Comparison of ENCODE assay signal across 11 cellular contexts in genomic region chr3:126102530-126102951, GRCh38. TPM values are rescaled to one million over a fixed set of nuclear protein-coding genes. Genes with fewer than 3 reads are reported as not detected.
DNase-seq lines count a peak whose midpoint lies in the region; ATAC-seq, FAIRE-seq and TF ChIP-seq lines count a peak whose summit lies in the region.
"Had no signal": no experiment of that assay in that cellular context is flagged by ENCODE, and none has a peak within 500 bp of the region (broad histone marks: within the 10 kb centered on the region; RNA-seq: fewer than 3 reads in every experiment).

No MANE protein-coding gene starts in this region.

- intact Hi-C loops in colonic mucosa (cut with DNase I) (no loop called here), body of pancreas (cut with DNase I) (no loop called here)

- ATAC-seq in HG02588 (IDR thresholded peaks at IDR 0.05; ENCODE audit: unreplicated experiment): no peak
- no peak for ATAC-seq in body of pancreas
- ATAC-seq: activated naive CD4-positive, alpha-beta T cell treated with anti-CD3 and anti-CD28 coated beads, Interleukin-2, amount 50 U/mL, for 72 hours; stimulated activated effector memory CD8-positive, alpha-beta T cell treated with anti-CD3 and anti-CD28 coated beads, Interleukin-12 subunit alpha, Interleukin-12 subunit beta, amount 100 ng/mL, for 72 hours had no signal

- H3K9me3 ChIP-seq in colonic mucosa (no peaks in the 10 kb centered on the region), keratinocyte (ENCODE audit: control insufficient read depth, low read depth, low read length) (no peaks in the 10 kb centered on the region), stomach smooth muscle (ENCODE audit: control insufficient read depth in 2 of 2, low read length in 2 of 2) (no peaks in the 10 kb centered on the region), body of pancreas (no peaks in the 10 kb centered on the region)

- no peak for TF ChIP-seq POLR2A in body of pancreas (IDR thresholded peaks at IDR 0.05)

- peak; percentile 64 for DNase-seq in GOT3 (lab: John Stamatoyannopoulos, UW)
- peak; percentile 28 for DNase-seq in colonic mucosa
- DNase-seq in keratinocyte (ENCODE audit: low read depth, low spot score): no peak
- DNase-seq in NCI-H226: no peak
- DNase-seq in H7: no peak
- DNase-seq in body of pancreas: no peak
- DNase-seq: NCI-H1417 treated with DMSO at 0.1 percent for 48 hours had no signal

- H3K27ac ChIP-seq in colonic mucosa: no peak overlapping the region
- no peak overlapping the region for H3K27ac ChIP-seq in keratinocyte (ENCODE audit: control insufficient read depth, insufficient read depth, low read length)
- H3K27ac ChIP-seq in stomach smooth muscle (ENCODE audit: low read length): peak overlapping the region; percentile 77
- H3K27ac ChIP-seq in body of pancreas: no peak overlapping the region

- dilution Hi-C loops in keratinocyte (cut with MboI; ENCODE audit: extremely low pct_ligation_motif_present, low sequenced_read_pairs): no loop called here

- FAIRE-seq in keratinocyte (lab: Jason Lieb, UNC): no peak

- TF ChIP-seq CTCF in colonic mucosa (IDR thresholded peaks at IDR 0.05): no peak
- TF ChIP-seq CTCF in keratinocyte (optimal IDR thresholded peaks at IDR 0.05 in 1 of 3, IDR thresholded peaks at IDR 0.05 in 1 of 3, conservative IDR thresholded peaks at IDR 0.05 in 1 of 3; ENCODE audit: extremely low read depth in 1 of 3, insufficient read depth in 2 of 3, low read length in 3 of 3): no peak
- TF ChIP-seq CTCF in body of pancreas (IDR thresholded peaks at IDR 0.05): no peak

- H3K4me1 ChIP-seq in colonic mucosa: no peaks in the 10 kb centered on the region
- no peaks in the 10 kb centered on the region for H3K4me1 ChIP-seq in keratinocyte (ENCODE audit: control insufficient read depth, extremely low read depth, insufficient read depth, low read length)
- H3K4me1 ChIP-seq in stomach smooth muscle (ENCODE audit: control insufficient read depth, insufficient read depth, low read length): peaks cover 20% of the 10 kb centered on the region
- H3K4me1 ChIP-seq in body of pancreas: no peaks in the 10 kb centered on the region

- peak overlapping the region; percentile 49 for H2AFZ ChIP-seq in keratinocyte (ENCODE audit: control insufficient read depth, low read length)

- H3K4me3 ChIP-seq in colonic mucosa: no peak overlapping the region
- no peak overlapping the region for H3K4me3 ChIP-seq in keratinocyte (ENCODE audit: control insufficient read depth in 2 of 3, extremely low read depth in 1 of 3, insufficient read depth in 2 of 3, low read depth in 1 of 3, low read length in 3 of 3)
- H3K4me3 ChIP-seq in stomach smooth muscle (ENCODE audit: low read length in 2 of 2): no peak overlapping the region
- H3K4me3 ChIP-seq in H7 (ENCODE audit: insufficient read depth, low read depth, low read length): no peak overlapping the region
- no peak overlapping the region for H3K4me3 ChIP-seq in body of pancreas

- H3K27me3 ChIP-seq in colonic mucosa (no peaks in the 10 kb centered on the region), keratinocyte (ENCODE audit: control insufficient read depth, extremely low read depth, insufficient read depth, low read length) (no peaks in the 10 kb centered on the region), stomach smooth muscle (ENCODE audit: control insufficient read depth in 1 of 2, insufficient read depth in 2 of 2, low read length in 2 of 2) (no peaks in the 10 kb centered on the region), H7 (ENCODE audit: control insufficient read depth, insufficient read depth, low read length) (no peaks in the 10 kb centered on the region), body of pancreas (no peaks in the 10 kb centered on the region)

- H3K9ac ChIP-seq in colonic mucosa (ENCODE audit: low read depth in 2 of 2, low read length in 2 of 2) (peak overlapping the region in 1 of 2 donors; percentile 12), keratinocyte (ENCODE audit: control insufficient read depth, extremely low read depth, insufficient read depth, low read length) (no peak overlapping the region), stomach smooth muscle (ENCODE audit: low read length in 2 of 2) (peak overlapping the region; percentile 27 to 71)

- no peaks in the 10 kb centered on the region for H3K36me3 ChIP-seq in colonic mucosa
- H3K36me3 ChIP-seq in keratinocyte (ENCODE audit: control insufficient read depth in 2 of 2, extremely low read depth in 1 of 2, insufficient read depth in 2 of 2, low read length in 2 of 2): no peaks in the 10 kb centered on the region
- peaks cover 0 to 8% of the 10 kb centered on the region in 2 donors for H3K36me3 ChIP-seq in stomach smooth muscle (ENCODE audit: control insufficient read depth in 2 of 2, insufficient read depth in 2 of 2, low read length in 2 of 2)
- H3K36me3 ChIP-seq in H7 (replicated peaks; ENCODE audit: control insufficient read depth, insufficient read depth, low read length): no peaks in the 10 kb centered on the region
- H3K36me3 ChIP-seq in body of pancreas (replicated peaks in 1 of 2; ENCODE audit: insufficient read depth in 1 of 2, low read depth in 2 of 2): peaks cover 0 to 3% of the 10 kb centered on the region in 2 donors

- 74 to 77% methylated on average over 5 of the region's 5 CpGs for WGBS in body of pancreas, 2 donors

- no peaks in the 10 kb centered on the region for H3K9me1 ChIP-seq in keratinocyte (ENCODE audit: control insufficient read depth, extremely low read depth, insufficient read depth, low read length)

- H4K20me1 ChIP-seq in keratinocyte (ENCODE audit: control insufficient read depth, extremely low read depth, insufficient read depth, low read length): no peaks in the 10 kb centered on the region

- no peaks in the 10 kb centered on the region for H3K79me2 ChIP-seq in keratinocyte (ENCODE audit: control insufficient read depth, insufficient read depth, low read length)

- no peak overlapping the region for H3K4me2 ChIP-seq in keratinocyte (ENCODE audit: control insufficient read depth, extremely low read depth, insufficient read depth, low read depth, low read length)

RNA-seq across cellular contexts. Expression of gene SLC41A3, which starts 18.6 kb away (rescaled TPM):
- total RNA-seq in colonic mucosa: 10 to 100 TPM; 27.6 to 33.1 TPM
- polyA plus RNA-seq in keratinocyte: 30.2 to 39.8 TPM (median 39.5 TPM) in 3 replicates
- 26.1 TPM for polyA plus RNA-seq in keratinocyte (2011; ENCODE audit: low read depth)
- polyA plus RNA-seq in keratinocyte (2011; cell fraction: cytosol; rRNA removed): 30.1 and 31.9 TPM in 2 replicates
- 50.1 and 50.9 TPM in 2 replicates for polyA plus RNA-seq in keratinocyte (2011; cell fraction: nucleus; rRNA removed)
- polyA plus RNA-seq in keratinocyte (2012; ENCODE audit: low replicate concordance): 24.9 and 26.0 TPM in 2 replicates
- polyA minus RNA-seq in keratinocyte: 32.3 to 49.1 TPM (median 48.1 TPM) in 3 replicates
- 38.0 TPM for polyA minus RNA-seq in keratinocyte (2011; cell fraction: cytosol; rRNA and poly(A)+ RNA removed)
- 36.6 and 36.8 TPM in 2 replicates for polyA minus RNA-seq in keratinocyte (2011; cell fraction: nucleus; rRNA and poly(A)+ RNA removed)
- 30.8 and 32.7 TPM in 2 replicates for total RNA-seq in H7 (2014; rRNA removed; shearing (Covaris generic))
- total RNA-seq in body of pancreas: 10 to 100 TPM; 27.4 to 41.0 TPM

Comparison
In these comparisons a context has a peak if more than half of its experiments do, and no peak if none do; other contexts are left out.
1. DNase-seq: peak in GOT3 (single experiment) and colonic mucosa (single experiment); none in keratinocyte (single experiment), NCI-H226 (single experiment), H7 (single experiment) and body of pancreas (0 of 4).